ENCODE assay signal across 1 cellular context in the genomic region with DNA sequence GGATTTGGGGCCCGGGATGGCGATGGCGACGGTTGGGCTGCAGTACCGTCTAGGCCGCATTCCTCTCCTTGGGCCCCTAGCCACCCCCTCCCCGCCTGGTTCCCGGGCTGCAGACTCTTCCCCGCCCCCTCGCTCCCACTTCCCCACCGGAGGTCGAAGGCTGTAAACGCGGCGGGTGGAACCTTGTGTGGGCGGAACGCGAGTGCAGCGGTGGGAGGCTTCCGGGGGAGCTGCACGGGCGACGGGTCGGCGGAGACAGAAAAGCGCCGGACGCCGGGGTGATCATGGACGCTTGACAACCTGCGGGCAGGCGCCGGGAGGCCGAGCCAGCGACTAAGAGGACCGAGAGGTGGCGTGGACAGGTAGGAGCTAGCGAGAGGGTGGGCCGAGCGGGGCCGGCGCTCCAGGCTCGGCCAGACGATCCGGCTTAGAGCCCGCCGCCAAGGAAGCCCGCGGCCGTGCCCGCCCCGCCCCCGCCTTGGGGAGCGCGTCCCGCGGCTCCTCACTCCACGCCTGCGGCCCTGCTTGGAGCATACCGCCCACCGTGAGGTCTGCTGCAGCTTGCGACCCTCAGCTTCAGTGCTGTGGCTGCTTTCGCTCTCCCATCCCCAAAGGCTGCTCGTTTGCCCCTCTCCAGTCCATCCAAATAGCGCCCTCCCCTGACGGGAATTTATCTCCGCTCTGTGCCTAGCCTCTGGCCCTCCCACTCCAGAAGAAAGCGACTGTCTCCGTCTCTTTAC.
TF ChIP-seq lines count a peak whose summit lies in the region.

A gene (plus strand): TSS at position 269 of the 740 bp plus-strand sequence. CDS start 2,126 bp downstream, outside the sequence.

TF ChIP-seq in K562, 482 proteins besides CTCF, POLR2A, EP300 and RAD21 (continued from another document and continues in another):
- TF ChIP-seq, protein P1, sequence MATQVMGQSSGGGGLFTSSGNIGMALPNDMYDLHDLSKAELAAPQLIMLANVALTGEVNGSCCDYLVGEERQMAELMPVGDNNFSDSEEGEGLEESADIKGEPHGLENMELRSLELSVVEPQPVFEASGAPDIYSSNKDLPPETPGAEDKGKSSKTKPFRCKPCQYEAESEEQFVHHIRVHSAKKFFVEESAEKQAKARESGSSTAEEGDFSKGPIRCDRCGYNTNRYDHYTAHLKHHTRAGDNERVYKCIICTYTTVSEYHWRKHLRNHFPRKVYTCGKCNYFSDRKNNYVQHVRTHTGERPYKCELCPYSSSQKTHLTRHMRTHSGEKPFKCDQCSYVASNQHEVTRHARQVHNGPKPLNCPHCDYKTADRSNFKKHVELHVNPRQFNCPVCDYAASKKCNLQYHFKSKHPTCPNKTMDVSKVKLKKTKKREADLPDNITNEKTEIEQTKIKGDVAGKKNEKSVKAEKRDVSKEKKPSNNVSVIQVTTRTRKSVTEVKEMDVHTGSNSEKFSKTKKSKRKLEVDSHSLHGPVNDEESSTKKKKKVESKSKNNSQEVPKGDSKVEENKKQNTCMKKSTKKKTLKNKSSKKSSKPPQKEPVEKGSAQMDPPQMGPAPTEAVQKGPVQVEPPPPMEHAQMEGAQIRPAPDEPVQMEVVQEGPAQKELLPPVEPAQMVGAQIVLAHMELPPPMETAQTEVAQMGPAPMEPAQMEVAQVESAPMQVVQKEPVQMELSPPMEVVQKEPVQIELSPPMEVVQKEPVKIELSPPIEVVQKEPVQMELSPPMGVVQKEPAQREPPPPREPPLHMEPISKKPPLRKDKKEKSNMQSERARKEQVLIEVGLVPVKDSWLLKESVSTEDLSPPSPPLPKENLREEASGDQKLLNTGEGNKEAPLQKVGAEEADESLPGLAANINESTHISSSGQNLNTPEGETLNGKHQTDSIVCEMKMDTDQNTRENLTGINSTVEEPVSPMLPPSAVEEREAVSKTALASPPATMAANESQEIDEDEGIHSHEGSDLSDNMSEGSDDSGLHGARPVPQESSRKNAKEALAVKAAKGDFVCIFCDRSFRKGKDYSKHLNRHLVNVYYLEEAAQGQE (CRISPR knock-in tag; IDR thresholded peaks at IDR 0.05; ENCODE audit: low read depth) = 0 out of 2 replicates have a peak, but pooled peaks have one; percentile 18
- no peak for TF ChIP-seq ZNF717 (CRISPR knock-in tag; IDR thresholded peaks at IDR 0.05)
- no peak for TF ChIP-seq ARID2 (IDR thresholded peaks at IDR 0.05)
- no peak for TF ChIP-seq KAT8 (IDR thresholded peaks at IDR 0.05; ENCODE audit: low read depth)
- TF ChIP-seq GABPA (tag; conservative IDR thresholded peaks at IDR 0.05; ENCODE audit: low read depth) = peak; percentile 96
- TF ChIP-seq, protein P2, sequence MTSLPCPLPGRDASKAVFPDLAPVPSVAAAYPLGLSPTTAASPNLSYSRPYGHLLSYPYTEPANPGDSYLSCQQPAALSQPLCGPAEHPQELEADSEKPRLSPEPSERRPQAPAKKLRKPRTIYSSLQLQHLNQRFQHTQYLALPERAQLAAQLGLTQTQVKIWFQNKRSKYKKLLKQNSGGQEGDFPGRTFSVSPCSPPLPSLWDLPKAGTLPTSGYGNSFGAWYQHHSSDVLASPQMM (CRISPR knock-in tag; IDR thresholded peaks at IDR 0.05) = no peak
- TF ChIP-seq HCFC1 (IDR thresholded peaks at IDR 0.05; ENCODE audit: low read depth, low read length) = peak; percentile 89
- TF ChIP-seq, protein P3, sequence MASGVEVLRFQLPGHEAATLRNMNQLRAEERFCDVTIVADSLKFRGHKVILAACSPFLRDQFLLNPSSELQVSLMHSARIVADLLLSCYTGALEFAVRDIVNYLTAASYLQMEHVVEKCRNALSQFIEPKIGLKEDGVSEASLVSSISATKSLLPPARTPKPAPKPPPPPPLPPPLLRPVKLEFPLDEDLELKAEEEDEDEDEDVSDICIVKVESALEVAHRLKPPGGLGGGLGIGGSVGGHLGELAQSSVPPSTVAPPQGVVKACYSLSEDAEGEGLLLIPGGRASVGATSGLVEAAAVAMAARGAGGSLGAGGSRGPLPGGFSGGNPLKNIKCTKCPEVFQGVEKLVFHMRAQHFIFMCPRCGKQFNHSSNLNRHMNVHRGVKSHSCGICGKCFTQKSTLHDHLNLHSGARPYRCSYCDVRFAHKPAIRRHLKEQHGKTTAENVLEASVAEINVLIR (CRISPR knock-in tag; IDR thresholded peaks at IDR 0.05) = peak; percentile 25; the same call in 1 of the 2 replicates
- TF ChIP-seq, protein P4, sequence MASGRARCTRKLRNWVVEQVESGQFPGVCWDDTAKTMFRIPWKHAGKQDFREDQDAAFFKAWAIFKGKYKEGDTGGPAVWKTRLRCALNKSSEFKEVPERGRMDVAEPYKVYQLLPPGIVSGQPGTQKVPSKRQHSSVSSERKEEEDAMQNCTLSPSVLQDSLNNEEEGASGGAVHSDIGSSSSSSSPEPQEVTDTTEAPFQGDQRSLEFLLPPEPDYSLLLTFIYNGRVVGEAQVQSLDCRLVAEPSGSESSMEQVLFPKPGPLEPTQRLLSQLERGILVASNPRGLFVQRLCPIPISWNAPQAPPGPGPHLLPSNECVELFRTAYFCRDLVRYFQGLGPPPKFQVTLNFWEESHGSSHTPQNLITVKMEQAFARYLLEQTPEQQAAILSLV (tag; IDR thresholded peaks at IDR 0.05) = no peak
- no peak for TF ChIP-seq ZNF239 (CRISPR knock-in tag; IDR thresholded peaks at IDR 0.05)
- no peak for TF ChIP-seq MIER1 (IDR thresholded peaks at IDR 0.05; ENCODE audit: low read depth)
- TF ChIP-seq CCNT2 (IDR thresholded peaks at IDR 0.05; ENCODE audit: borderline replicate concordance, extremely low read depth, insufficient read length, low read depth, low read length) = peak; percentile 53
- TF ChIP-seq LEF1 (IDR thresholded peaks at IDR 0.05) = no peak
- no peak for TF ChIP-seq CBFA2T2 (conservative IDR thresholded peaks at IDR 0.05)
- TF ChIP-seq, protein P5, sequence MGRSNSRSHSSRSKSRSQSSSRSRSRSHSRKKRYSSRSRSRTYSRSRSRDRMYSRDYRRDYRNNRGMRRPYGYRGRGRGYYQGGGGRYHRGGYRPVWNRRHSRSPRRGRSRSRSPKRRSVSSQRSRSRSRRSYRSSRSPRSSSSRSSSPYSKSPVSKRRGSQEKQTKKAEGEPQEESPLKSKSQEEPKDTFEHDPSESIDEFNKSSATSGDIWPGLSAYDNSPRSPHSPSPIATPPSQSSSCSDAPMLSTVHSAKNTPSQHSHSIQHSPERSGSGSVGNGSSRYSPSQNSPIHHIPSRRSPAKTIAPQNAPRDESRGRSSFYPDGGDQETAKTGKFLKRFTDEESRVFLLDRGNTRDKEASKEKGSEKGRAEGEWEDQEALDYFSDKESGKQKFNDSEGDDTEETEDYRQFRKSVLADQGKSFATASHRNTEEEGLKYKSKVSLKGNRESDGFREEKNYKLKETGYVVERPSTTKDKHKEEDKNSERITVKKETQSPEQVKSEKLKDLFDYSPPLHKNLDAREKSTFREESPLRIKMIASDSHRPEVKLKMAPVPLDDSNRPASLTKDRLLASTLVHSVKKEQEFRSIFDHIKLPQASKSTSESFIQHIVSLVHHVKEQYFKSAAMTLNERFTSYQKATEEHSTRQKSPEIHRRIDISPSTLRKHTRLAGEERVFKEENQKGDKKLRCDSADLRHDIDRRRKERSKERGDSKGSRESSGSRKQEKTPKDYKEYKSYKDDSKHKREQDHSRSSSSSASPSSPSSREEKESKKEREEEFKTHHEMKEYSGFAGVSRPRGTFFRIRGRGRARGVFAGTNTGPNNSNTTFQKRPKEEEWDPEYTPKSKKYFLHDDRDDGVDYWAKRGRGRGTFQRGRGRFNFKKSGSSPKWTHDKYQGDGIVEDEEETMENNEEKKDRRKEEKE (IDR thresholded peaks at IDR 0.05; ENCODE audit: borderline replicate concordance in 1 of 2, control insufficient read depth in 1 of 2, low read depth in 2 of 2, low read length in 1 of 2) = peak in 1 of 2 experiments; percentile 93; a peak in 2 of 4 replicates
- TF ChIP-seq, protein P6, sequence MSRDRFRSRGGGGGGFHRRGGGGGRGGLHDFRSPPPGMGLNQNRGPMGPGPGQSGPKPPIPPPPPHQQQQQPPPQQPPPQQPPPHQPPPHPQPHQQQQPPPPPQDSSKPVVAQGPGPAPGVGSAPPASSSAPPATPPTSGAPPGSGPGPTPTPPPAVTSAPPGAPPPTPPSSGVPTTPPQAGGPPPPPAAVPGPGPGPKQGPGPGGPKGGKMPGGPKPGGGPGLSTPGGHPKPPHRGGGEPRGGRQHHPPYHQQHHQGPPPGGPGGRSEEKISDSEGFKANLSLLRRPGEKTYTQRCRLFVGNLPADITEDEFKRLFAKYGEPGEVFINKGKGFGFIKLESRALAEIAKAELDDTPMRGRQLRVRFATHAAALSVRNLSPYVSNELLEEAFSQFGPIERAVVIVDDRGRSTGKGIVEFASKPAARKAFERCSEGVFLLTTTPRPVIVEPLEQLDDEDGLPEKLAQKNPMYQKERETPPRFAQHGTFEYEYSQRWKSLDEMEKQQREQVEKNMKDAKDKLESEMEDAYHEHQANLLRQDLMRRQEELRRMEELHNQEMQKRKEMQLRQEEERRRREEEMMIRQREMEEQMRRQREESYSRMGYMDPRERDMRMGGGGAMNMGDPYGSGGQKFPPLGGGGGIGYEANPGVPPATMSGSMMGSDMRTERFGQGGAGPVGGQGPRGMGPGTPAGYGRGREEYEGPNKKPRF (IDR thresholded peaks at IDR 0.05; ENCODE audit: low read depth, low read length) = no peak
- peak in 1 of 2 experiments; percentile 82; a peak in 2 of 4 replicates for TF ChIP-seq HDAC1 (IDR thresholded peaks at IDR 0.05)
- TF ChIP-seq, protein P7, sequence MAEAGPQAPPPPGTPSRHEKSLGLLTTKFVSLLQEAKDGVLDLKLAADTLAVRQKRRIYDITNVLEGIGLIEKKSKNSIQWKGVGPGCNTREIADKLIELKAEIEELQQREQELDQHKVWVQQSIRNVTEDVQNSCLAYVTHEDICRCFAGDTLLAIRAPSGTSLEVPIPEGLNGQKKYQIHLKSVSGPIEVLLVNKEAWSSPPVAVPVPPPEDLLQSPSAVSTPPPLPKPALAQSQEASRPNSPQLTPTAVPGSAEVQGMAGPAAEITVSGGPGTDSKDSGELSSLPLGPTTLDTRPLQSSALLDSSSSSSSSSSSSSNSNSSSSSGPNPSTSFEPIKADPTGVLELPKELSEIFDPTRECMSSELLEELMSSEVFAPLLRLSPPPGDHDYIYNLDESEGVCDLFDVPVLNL (CRISPR knock-in tag; IDR thresholded peaks at IDR 0.05; ENCODE audit: low read depth) = no peak
- TF ChIP-seq, protein P8, sequence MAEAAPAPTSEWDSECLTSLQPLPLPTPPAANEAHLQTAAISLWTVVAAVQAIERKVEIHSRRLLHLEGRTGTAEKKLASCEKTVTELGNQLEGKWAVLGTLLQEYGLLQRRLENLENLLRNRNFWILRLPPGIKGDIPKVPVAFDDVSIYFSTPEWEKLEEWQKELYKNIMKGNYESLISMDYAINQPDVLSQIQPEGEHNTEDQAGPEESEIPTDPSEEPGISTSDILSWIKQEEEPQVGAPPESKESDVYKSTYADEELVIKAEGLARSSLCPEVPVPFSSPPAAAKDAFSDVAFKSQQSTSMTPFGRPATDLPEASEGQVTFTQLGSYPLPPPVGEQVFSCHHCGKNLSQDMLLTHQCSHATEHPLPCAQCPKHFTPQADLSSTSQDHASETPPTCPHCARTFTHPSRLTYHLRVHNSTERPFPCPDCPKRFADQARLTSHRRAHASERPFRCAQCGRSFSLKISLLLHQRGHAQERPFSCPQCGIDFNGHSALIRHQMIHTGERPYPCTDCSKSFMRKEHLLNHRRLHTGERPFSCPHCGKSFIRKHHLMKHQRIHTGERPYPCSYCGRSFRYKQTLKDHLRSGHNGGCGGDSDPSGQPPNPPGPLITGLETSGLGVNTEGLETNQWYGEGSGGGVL (CRISPR knock-in tag; IDR thresholded peaks at IDR 0.05) = no peak
- no peak for TF ChIP-seq SRSF7 (optimal IDR thresholded peaks at IDR 0.05; ENCODE audit: low read depth, low read length)
- TF ChIP-seq TGIF2 (CRISPR knock-in tag; IDR thresholded peaks at IDR 0.05) = no peak
- TF ChIP-seq HDAC6 (IDR thresholded peaks at IDR 0.05; ENCODE audit: low read depth, low read length) = no peak
- TF ChIP-seq, protein P9, sequence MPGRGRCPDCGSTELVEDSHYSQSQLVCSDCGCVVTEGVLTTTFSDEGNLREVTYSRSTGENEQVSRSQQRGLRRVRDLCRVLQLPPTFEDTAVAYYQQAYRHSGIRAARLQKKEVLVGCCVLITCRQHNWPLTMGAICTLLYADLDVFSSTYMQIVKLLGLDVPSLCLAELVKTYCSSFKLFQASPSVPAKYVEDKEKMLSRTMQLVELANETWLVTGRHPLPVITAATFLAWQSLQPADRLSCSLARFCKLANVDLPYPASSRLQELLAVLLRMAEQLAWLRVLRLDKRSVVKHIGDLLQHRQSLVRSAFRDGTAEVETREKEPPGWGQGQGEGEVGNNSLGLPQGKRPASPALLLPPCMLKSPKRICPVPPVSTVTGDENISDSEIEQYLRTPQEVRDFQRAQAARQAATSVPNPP (IDR thresholded peaks at IDR 0.05; ENCODE audit: borderline replicate concordance, insufficient read depth, insufficient read length) = no peak
- TF ChIP-seq GATAD2B (IDR thresholded peaks at IDR 0.05; ENCODE audit: borderline replicate concordance) = no peak
- TF ChIP-seq, protein P10, sequence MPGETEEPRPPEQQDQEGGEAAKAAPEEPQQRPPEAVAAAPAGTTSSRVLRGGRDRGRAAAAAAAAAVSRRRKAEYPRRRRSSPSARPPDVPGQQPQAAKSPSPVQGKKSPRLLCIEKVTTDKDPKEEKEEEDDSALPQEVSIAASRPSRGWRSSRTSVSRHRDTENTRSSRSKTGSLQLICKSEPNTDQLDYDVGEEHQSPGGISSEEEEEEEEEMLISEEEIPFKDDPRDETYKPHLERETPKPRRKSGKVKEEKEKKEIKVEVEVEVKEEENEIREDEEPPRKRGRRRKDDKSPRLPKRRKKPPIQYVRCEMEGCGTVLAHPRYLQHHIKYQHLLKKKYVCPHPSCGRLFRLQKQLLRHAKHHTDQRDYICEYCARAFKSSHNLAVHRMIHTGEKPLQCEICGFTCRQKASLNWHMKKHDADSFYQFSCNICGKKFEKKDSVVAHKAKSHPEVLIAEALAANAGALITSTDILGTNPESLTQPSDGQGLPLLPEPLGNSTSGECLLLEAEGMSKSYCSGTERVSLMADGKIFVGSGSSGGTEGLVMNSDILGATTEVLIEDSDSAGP (CRISPR knock-in tag; IDR thresholded peaks at IDR 0.05) = peak; percentile 56; the same call in 1 of the 2 replicates
- TF ChIP-seq, protein P11, sequence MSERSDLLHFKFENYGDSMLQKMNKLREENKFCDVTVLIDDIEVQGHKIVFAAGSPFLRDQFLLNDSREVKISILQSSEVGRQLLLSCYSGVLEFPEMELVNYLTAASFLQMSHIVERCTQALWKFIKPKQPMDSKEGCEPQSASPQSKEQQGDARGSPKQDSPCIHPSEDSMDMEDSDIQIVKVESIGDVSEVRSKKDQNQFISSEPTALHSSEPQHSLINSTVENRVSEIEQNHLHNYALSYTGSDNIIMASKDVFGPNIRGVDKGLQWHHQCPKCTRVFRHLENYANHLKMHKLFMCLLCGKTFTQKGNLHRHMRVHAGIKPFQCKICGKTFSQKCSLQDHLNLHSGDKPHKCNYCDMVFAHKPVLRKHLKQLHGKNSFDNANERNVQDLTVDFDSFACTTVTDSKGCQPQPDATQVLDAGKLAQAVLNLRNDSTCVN (CRISPR knock-in tag; IDR thresholded peaks at IDR 0.05) = 0 out of 2 replicates have a peak, but pooled peaks have one; percentile 23
- peak; percentile 34; the same call in 1 of the 2 replicates for TF ChIP-seq KAT7 (CRISPR knock-in tag; IDR thresholded peaks at IDR 0.05; ENCODE audit: borderline replicate concordance)
- TF ChIP-seq MAZ (CRISPR knock-in tag; conservative IDR thresholded peaks at IDR 0.05 in 1 of 2, IDR thresholded peaks at IDR 0.05 in 1 of 2) = peak; percentile 69 to 83; a peak in 3 of 4 replicates
- no peak for TF ChIP-seq ZNF436 (CRISPR knock-in tag; IDR thresholded peaks at IDR 0.05)
